Comparison of ENCODE assay signal across 18 cellular contexts in genomic region chr10:60372436-60372835, GRCh38. TPM values are rescaled to one million over a fixed set of nuclear protein-coding genes. Genes with fewer than 3 reads are reported as not detected.
DNase-seq lines count a peak whose midpoint lies in the region; ATAC-seq and TF ChIP-seq lines count a peak whose summit lies in the region.
"Had no signal": no experiment of that assay in that cellular context is flagged by ENCODE, and none has a peak within 500 bp of the region (broad histone marks: within the 10 kb centered on the region; RNA-seq: fewer than 3 reads in every experiment).

No MANE protein-coding gene starts in this region.

- peaks cover 7% of the 10 kb centered on the region for H3K9me3 Mint-ChIP-seq in Caco-2 (ENCODE audit: unreplicated experiment)
- H3K9me3 Mint-ChIP-seq: CD8-positive, alpha-beta T cell; H9; IgD-negative memory B cell had no signal

- POLR2A ChIA-PET in Caco-2 (lab: Charles Lee) = no interaction called here

- no peaks in the 10 kb centered on the region for H3K9me2 ChIP-seq in DOHH2 (replicated peaks; ENCODE audit: control insufficient read depth, low read length)

- WGBS in neuronal stem cell (ENCODE audit: extremely low coverage in 2 of 2, insufficient read length in 2 of 2, insufficient replicate concordance in 1 of 2), 2 donors = no CpG with 5 or more reads among the region's 4 CpGs
- WGBS in esophagus muscularis mucosa = 89% methylated on average over 4 of the region's 4 CpGs

- CTCF ChIA-PET in Caco-2 (lab: Charles Lee) = no interaction called here

- H3K4me1 ChIP-seq in DOHH2 (ENCODE audit: control insufficient read depth, low read length) (peaks cover 100% of the 10 kb centered on the region), neuronal stem cell (ENCODE audit: control insufficient read depth in 2 of 2, insufficient read depth in 1 of 2, low read depth in 1 of 2, low read length in 2 of 2) (peaks cover 3 to 10% of the 10 kb centered on the region in 2 donors), Caco-2 (peaks cover 14% of the 10 kb centered on the region), esophagus muscularis mucosa (peaks cover 0 to 28% (median 17%) of the 10 kb centered on the region in 4 donors)

- peak in 2 of 10 donors; percentile 28 to 43 for DNase-seq in dorsolateral prefrontal cortex
- DNase-seq in neuronal stem cell (ENCODE audit: low spot score) = no peak
- no peak for DNase-seq in Caco-2
- DNase-seq in esophagus muscularis mucosa (ENCODE audit: extremely low spot score) = no peak
- DNase-seq: 8988T; CD8-positive, alpha-beta T cell; DMS 273 treated with DMSO at 0.1 percent for 48 hours; DMS53; DND-41; GDM1; H9 had no signal

- peaks cover 35% of the 10 kb centered on the region for H3F3A ChIP-seq in DOHH2 (ENCODE audit: control insufficient read depth, insufficient read depth)

- H3K9ac ChIP-seq in neuronal stem cell (ENCODE audit: low read depth, low read length, poor library complexity) = no peak overlapping the region
- H3K9ac ChIP-seq: BLaER1 treated with 17β-estradiol and CSF1 and Interleukin-3, amounts not matched to agents 10 nM and 100 nM had no signal

- H3K4me1 Mint-ChIP-seq in Caco-2 (ENCODE audit: low read depth, unreplicated experiment) = peaks cover 17% of the 10 kb centered on the region
- H3K4me1 Mint-ChIP-seq: B cell had no signal

- intact Hi-C loops in dorsolateral prefrontal cortex (cut with DNase I) (no loop called here), Caco-2 (cut with micrococcal nuclease; ENCODE audit: unreplicated experiment) (no loop called here), esophagus muscularis mucosa (cut with DNase I) (no loop called here)

- no peak overlapping the region for H4K91ac ChIP-seq in neuronal stem cell (ENCODE audit: low read depth, low read length, poor library complexity)

- H2BK12ac ChIP-seq in neuronal stem cell (ENCODE audit: low read length) = no peak overlapping the region

- H3K4ac ChIP-seq in neuronal stem cell (ENCODE audit: low read length) = no peak overlapping the region

- H3K23ac ChIP-seq in neuronal stem cell (ENCODE audit: low read depth, low read length, poor library complexity) = no peak overlapping the region

- no peaks in the 10 kb centered on the region for H3K79me1 ChIP-seq in neuronal stem cell (ENCODE audit: low read depth, low read length)

- H3K4me2 ChIP-seq in DOHH2 (ENCODE audit: low read length) = peak overlapping the region; percentile 91
- no peak overlapping the region for H3K4me2 ChIP-seq in neuronal stem cell (ENCODE audit: insufficient read depth, low read length, poor library complexity, severe bottlenecking)
- H3K4me2 ChIP-seq: BLaER1 treated with 17β-estradiol and CSF1 and Interleukin-3, amounts not matched to agents 10 nM and 100 nM had no signal

- no peak overlapping the region for H2BK5ac ChIP-seq in neuronal stem cell (ENCODE audit: low read length)

- no peak overlapping the region for H3K4me3 Mint-ChIP-seq in Caco-2 (ENCODE audit: unreplicated experiment)
- H3K4me3 Mint-ChIP-seq: B cell; CD8-positive, alpha-beta T cell; H9; IgD-negative memory B cell had no signal

- no peak overlapping the region for H4K8ac ChIP-seq in neuronal stem cell (ENCODE audit: low read depth, low read length)

- no peak overlapping the region for H2BK15ac ChIP-seq in neuronal stem cell (ENCODE audit: low read length)

- H3K9me3 ChIP-seq in DOHH2 (ENCODE audit: control insufficient read depth, insufficient read depth, low read length) (no peaks in the 10 kb centered on the region), neuronal stem cell (replicated peaks in 1 of 2; ENCODE audit: control insufficient read depth in 2 of 2, insufficient read depth in 1 of 2, low read depth in 1 of 2, low read length in 2 of 2) (no peaks in the 10 kb centered on the region), Caco-2 (no peaks in the 10 kb centered on the region), esophagus muscularis mucosa (no peaks in the 10 kb centered on the region)
- H3K9me3 ChIP-seq: BLaER1 treated with 17β-estradiol and CSF1 and Interleukin-3, amounts not matched to agents 10 nM and 100 nM had no signal

- no peak for TF ChIP-seq CTCF in DOHH2 (IDR thresholded peaks at IDR 0.05; ENCODE audit: low read depth, low read length, poor library complexity, severe bottlenecking)
- no peak for TF ChIP-seq CTCF in dorsolateral prefrontal cortex (IDR thresholded peaks at IDR 0.05 in 54 of 56, conservative IDR thresholded peaks at IDR 0.05 in 2 of 56; ENCODE audit: low read depth in 1 of 56, partially characterized antibody in 56 of 56)
- no peak for TF ChIP-seq CTCF in Caco-2 (IDR thresholded peaks at IDR 0.05; ENCODE audit: insufficient read depth in 1 of 2, low read depth in 1 of 2, low read length in 1 of 2, severe bottlenecking in 1 of 2, unreplicated experiment in 1 of 2)
- no peak for TF ChIP-seq CTCF in esophagus muscularis mucosa (IDR thresholded peaks at IDR 0.05)

- H3K27ac ChIP-seq in DOHH2 (ENCODE audit: low read depth, low read length) (peak overlapping the region; percentile 88), dorsolateral prefrontal cortex (peak overlapping the region in 58 of 59 donors; percentile 9 to 95 (median 78)), neuronal stem cell (replicated peaks; ENCODE audit: low read length) (no peak overlapping the region), temporal lobe (ENCODE audit: low read depth, low read length) (peak overlapping the region; percentile 52), esophagus muscularis mucosa (replicated peaks in 1 of 4) (no peak overlapping the region)
- H3K27ac ChIP-seq: BLaER1 treated with 17β-estradiol and CSF1 and Interleukin-3, amounts not matched to agents 10 nM and 100 nM had no signal

- H3K36me3 Mint-ChIP-seq in Caco-2 (ENCODE audit: insufficient read depth, unreplicated experiment) = no peaks in the 10 kb centered on the region
- H3K36me3 Mint-ChIP-seq: CD8-positive, alpha-beta T cell had no signal

- H3K27me3 ChIP-seq in DOHH2 (ENCODE audit: control insufficient read depth, low read length) = no peaks in the 10 kb centered on the region
- H3K27me3 ChIP-seq in dorsolateral prefrontal cortex = no peaks in the 10 kb centered on the region
- H3K27me3 ChIP-seq in neuronal stem cell (ENCODE audit: control insufficient read depth in 3 of 3, insufficient read depth in 3 of 3, low read depth in 1 of 3, low read length in 3 of 3) = no peaks in the 10 kb centered on the region
- H3K27me3 ChIP-seq in Caco-2 (replicated peaks; ENCODE audit: control insufficient read depth, insufficient read depth, low read length) = no peaks in the 10 kb centered on the region
- H3K27me3 ChIP-seq in esophagus muscularis mucosa = no peaks in the 10 kb centered on the region
- H3K27me3 ChIP-seq: BLaER1 treated with 17β-estradiol and CSF1 and Interleukin-3, amounts not matched to agents 10 nM and 100 nM had no signal

- no TSS peak for BruUV-seq in Caco-2 (replicated peaks; lab: Mats Ljungman, UMichigan)

- H3K36me3 ChIP-seq in DOHH2 (ENCODE audit: control insufficient read depth, low read length) (peaks cover 40% of the 10 kb centered on the region), neuronal stem cell (replicated peaks in 1 of 2; ENCODE audit: control insufficient read depth in 2 of 2, insufficient read depth in 2 of 2, low read length in 2 of 2) (no peaks in the 10 kb centered on the region), Caco-2 (ENCODE audit: control insufficient read depth, insufficient read depth, low read length) (no peaks in the 10 kb centered on the region), esophagus muscularis mucosa (no peaks in the 10 kb centered on the region)
- H3K36me3 ChIP-seq: BLaER1 treated with 17β-estradiol and CSF1 and Interleukin-3, amounts not matched to agents 10 nM and 100 nM had no signal

- no peak overlapping the region for H2BK120ac ChIP-seq in neuronal stem cell (ENCODE audit: low read depth, low read length)

- H2AK5ac ChIP-seq in neuronal stem cell (ENCODE audit: low read depth, low read length) = no peak overlapping the region

- TF ChIP-seq POLR2A in esophagus muscularis mucosa (IDR thresholded peaks at IDR 0.05; ENCODE audit: low read depth) = no peak

- H3K18ac ChIP-seq in neuronal stem cell (ENCODE audit: low read length) = no peak overlapping the region

- no peak overlapping the region for H3K27ac Mint-ChIP-seq in Caco-2 (ENCODE audit: unreplicated experiment)
- H3K27ac Mint-ChIP-seq: B cell; CD8-positive, alpha-beta T cell; H9; IgD-negative memory B cell had no signal

- H3K4me3 ChIP-seq in DOHH2 (ENCODE audit: low read length) = peak overlapping the region; percentile 76
- peak overlapping the region in 5 of 59 donors; percentile 4 to 30 (median 9) for H3K4me3 ChIP-seq in dorsolateral prefrontal cortex
- H3K4me3 ChIP-seq in neuronal stem cell (ENCODE audit: low read length in 2 of 2) = no peak overlapping the region
- H3K4me3 ChIP-seq in Caco-2 (ENCODE audit: low read depth, low read length) = no peak overlapping the region
- no peak overlapping the region for H3K4me3 ChIP-seq in esophagus muscularis mucosa
- H3K4me3 ChIP-seq: BLaER1 treated with 17β-estradiol and CSF1 and Interleukin-3, amounts not matched to agents 10 nM and 100 nM had no signal

- no peak for ATAC-seq in GM21360 (IDR thresholded peaks at IDR 0.05; ENCODE audit: unreplicated experiment)
- ATAC-seq: CD8-positive, alpha-beta T cell; HepG2 had no signal

- no peak for TF ChIP-seq EP300 in esophagus muscularis mucosa (IDR thresholded peaks at IDR 0.05)

- H2AFZ ChIP-seq in neuronal stem cell (ENCODE audit: low read length) = peak overlapping the region; percentile 36

- no peaks in the 10 kb centered on the region for H4K20me1 ChIP-seq in DOHH2 (ENCODE audit: control insufficient read depth, insufficient read depth, low read depth, low read length)
- H4K20me1 ChIP-seq: BLaER1 treated with 17β-estradiol and CSF1 and Interleukin-3, amounts not matched to agents 10 nM and 100 nM had no signal

- peaks cover 100% of the 10 kb centered on the region for H3K79me2 ChIP-seq in DOHH2 (ENCODE audit: control insufficient read depth, low read length)

- no peak overlapping the region for H3K14ac ChIP-seq in neuronal stem cell (ENCODE audit: low read length)

- H3K27me3 Mint-ChIP-seq in Caco-2 (ENCODE audit: insufficient read depth, unreplicated experiment) = no peaks in the 10 kb centered on the region
- H3K27me3 Mint-ChIP-seq: IgD-negative memory B cell had no signal

RNA-seq across cellular contexts. Expression of gene ANK3, which starts 17.2 kb away (rescaled TPM):
- total RNA-seq in dorsolateral prefrontal cortex (100 to 1,000 TPM; 181 to 667 (median 439) TPM), temporal lobe (305 TPM), Caco-2 (2022) (46.7 and 52.3 TPM in 2 replicates), esophagus muscularis mucosa (10 to 100 TPM; 25.5 to 44.9 (median 26.6) TPM)
- polyA plus RNA-seq in neuronal stem cell (2013, experiment 1 of 2) = 57.1 TPM
- 57.8 TPM for polyA plus RNA-seq in neuronal stem cell (2013, experiment 2 of 2)
- total RNA-seq: HepG2 had no signal
- polyA plus RNA-seq: HepG2 had no signal

Comparison
In these comparisons a context has a peak if more than half of its experiments do, and no peak if none do; other contexts are left out.
1. H3K27ac ChIP-seq: peak in DOHH2 (single experiment), dorsolateral prefrontal cortex (58 of 59) and temporal lobe (single experiment); none in neuronal stem cell (single experiment) and esophagus muscularis mucosa (0 of 4).